ENCODE assay signal across 2 cellular contexts in the genomic region with DNA sequence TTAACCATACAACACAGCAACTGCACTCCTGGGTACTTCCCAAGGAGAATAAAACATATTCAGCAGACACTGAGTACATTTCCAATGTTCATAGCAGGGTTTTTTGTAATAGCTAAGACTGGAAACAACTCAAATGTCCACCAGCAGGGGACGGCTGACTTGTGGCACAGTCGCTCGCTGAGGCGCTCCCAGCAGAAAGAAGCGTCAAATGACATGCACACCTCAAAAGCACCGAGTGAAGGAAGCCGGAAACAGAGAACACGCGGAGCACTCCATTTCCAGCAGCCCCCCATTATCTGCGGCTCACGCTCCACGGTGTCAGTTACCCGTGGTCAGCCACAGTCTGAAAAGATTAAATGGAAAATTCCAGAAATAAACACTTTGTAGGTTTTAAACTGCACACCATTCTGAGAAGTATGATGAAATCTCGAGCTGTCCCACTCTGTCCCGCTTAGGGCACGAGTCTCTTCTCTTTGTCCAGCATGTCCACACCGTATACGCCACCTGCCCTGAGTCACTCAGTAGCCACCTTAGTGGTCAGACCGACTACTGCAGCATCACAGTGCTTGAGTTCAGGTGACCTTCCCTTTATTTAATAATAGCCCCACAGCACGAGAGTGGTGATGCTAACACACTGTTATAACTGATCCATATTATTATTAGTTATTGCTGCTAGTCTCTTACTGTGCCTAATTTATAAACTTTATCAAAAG. TPM values are rescaled to one million over a fixed set of nuclear protein-coding genes. Genes with fewer than 3 reads are reported as not detected.
"Had no signal": no experiment of that assay in that cellular context is flagged by ENCODE, and none has a peak within 500 bp of the region (broad histone marks: within the 10 kb centered on the region; RNA-seq: fewer than 3 reads in every experiment).

No MANE protein-coding gene starts in this region.

RNA-seq across cellular contexts. Expression of a gene that starts 56.0 kb away (rescaled TPM):
- total RNA-seq: OCI-LY7 had no signal

RNA-seq across cellular contexts. Expression of a gene that starts 56.2 kb away (rescaled TPM):
- total RNA-seq: NCI-H460, OCI-LY7 had no signal
